In the genomic region with DNA sequence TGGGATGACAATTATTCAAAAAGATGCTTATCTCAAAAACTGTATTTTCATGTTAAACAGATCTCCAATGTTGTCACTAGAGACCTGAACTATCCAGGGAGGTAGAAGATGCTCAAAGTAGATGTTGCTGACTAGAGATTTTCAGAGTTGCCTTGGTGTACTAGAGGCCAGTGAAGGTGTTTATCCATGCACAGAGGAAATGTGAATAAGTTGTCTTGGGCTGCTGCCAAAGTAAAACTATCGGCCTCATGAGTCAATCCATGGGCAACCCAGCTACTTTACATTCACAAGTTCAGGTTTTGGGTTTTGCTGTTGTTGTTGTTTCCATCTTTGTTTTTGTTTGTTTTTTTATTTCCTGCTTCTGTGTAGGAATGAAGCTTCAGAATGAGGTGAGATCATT, we compare ENCODE assay signal across 10 cellular contexts.
DNase-seq lines count a peak whose midpoint lies in the region; ATAC-seq and TF ChIP-seq lines count a peak whose summit lies in the region.
"Had no signal": no experiment of that assay in that cellular context is flagged by ENCODE, and none has a peak within 500 bp of the region (broad histone marks: within the 10 kb centered on the region; RNA-seq: fewer than 3 reads in every experiment).

No MANE protein-coding gene starts in this region.

- TF ChIP-seq CTCF in Caco-2 (IDR thresholded peaks at IDR 0.05; ENCODE audit: insufficient read depth in 1 of 2, low read depth in 1 of 2, low read length in 1 of 2, severe bottlenecking in 1 of 2, unreplicated experiment in 1 of 2) = no peak
- no peak for TF ChIP-seq CTCF in hepatocyte (IDR thresholded peaks at IDR 0.05; ENCODE audit: poor library complexity)

- H3K79me2 ChIP-seq in hepatocyte = no peaks in the 10 kb centered on the region

- intact Hi-C loops in Caco-2 (cut with micrococcal nuclease; ENCODE audit: unreplicated experiment) = loop anchor here (1.0 kb wide), 2 partner anchors 16 to 25 kb away; no protein-coding TSS in a partner anchor
- intact Hi-C loops in CD4-positive, alpha-beta memory T cell (cut with micrococcal nuclease) = no loop called here

- no peaks in the 10 kb centered on the region for H3K27me3 Mint-ChIP-seq in Caco-2 (ENCODE audit: insufficient read depth, unreplicated experiment)
- H3K27me3 Mint-ChIP-seq in activated T-helper 17 cell treated with anti-CD3 and anti-CD28 coated beads, Interleukin-2, amount 50 U/mL, for 72 hours = peaks cover 24% of the 10 kb centered on the region
- peaks cover 7 to 8% of the 10 kb centered on the region in 2 donors for H3K27me3 Mint-ChIP-seq in CD4-positive, alpha-beta memory T cell

- WGBS in hepatocyte (ENCODE audit: low lambda C conversion rate, missing lambda C conversion rate) = 32% methylated on average over 1 of the region's 1 CpG

- peak overlapping the region; percentile 54 for H3K4me2 ChIP-seq in hepatocyte

- peak overlapping the region; percentile 10 for H3K4me3 Mint-ChIP-seq in Caco-2 (ENCODE audit: unreplicated experiment)
- peak overlapping the region; percentile 11 for H3K4me3 Mint-ChIP-seq in activated T-helper 17 cell treated with anti-CD3 and anti-CD28 coated beads, Interleukin-2, amount 50 U/mL, for 72 hours
- no peak overlapping the region for H3K4me3 Mint-ChIP-seq in CD4-positive, alpha-beta memory T cell

- peak overlapping the region; percentile 75 for H3K27ac Mint-ChIP-seq in Caco-2 (ENCODE audit: unreplicated experiment)
- H3K27ac Mint-ChIP-seq in activated T-helper 17 cell treated with anti-CD3 and anti-CD28 coated beads, Interleukin-2, amount 50 U/mL, for 72 hours = peak overlapping the region; percentile 63
- peak overlapping the region in 1 of 7 donors; percentile 8 for H3K27ac Mint-ChIP-seq in CD4-positive, alpha-beta memory T cell

- peak; percentile 46 for ATAC-seq in activated T-helper 17 cell treated with anti-CD3 and anti-CD28 coated beads, Interleukin-2, amount 50 U/mL, for 72 hours (replicated peaks)
- no peak for ATAC-seq in HG02970 (IDR thresholded peaks at IDR 0.05; ENCODE audit: low FRiP score, unreplicated experiment)
- ATAC-seq in GM18520 (IDR thresholded peaks at IDR 0.05; ENCODE audit: unreplicated experiment) = no peak

- H2AFZ ChIP-seq in hepatocyte = no peak overlapping the region

- H3K9me3 Mint-ChIP-seq in Caco-2 (ENCODE audit: unreplicated experiment) = peaks cover 10% of the 10 kb centered on the region
- H3K9me3 Mint-ChIP-seq in activated T-helper 17 cell treated with anti-CD3 and anti-CD28 coated beads, Interleukin-2, amount 50 U/mL, for 72 hours = peaks cover 5% of the 10 kb centered on the region
- H3K9me3 Mint-ChIP-seq in CD4-positive, alpha-beta memory T cell = no peaks in the 10 kb centered on the region

- H3K36me3 Mint-ChIP-seq in Caco-2 (ENCODE audit: insufficient read depth, unreplicated experiment) = peaks cover 14% of the 10 kb centered on the region
- H3K36me3 Mint-ChIP-seq in activated T-helper 17 cell treated with anti-CD3 and anti-CD28 coated beads, Interleukin-2, amount 50 U/mL, for 72 hours (ENCODE audit: low read depth) = no peaks in the 10 kb centered on the region
- no peaks in the 10 kb centered on the region for H3K36me3 Mint-ChIP-seq in CD4-positive, alpha-beta memory T cell

- no peaks in the 10 kb centered on the region for H3K27me3 ChIP-seq in Caco-2 (replicated peaks; ENCODE audit: control insufficient read depth, insufficient read depth, low read length)
- no peaks in the 10 kb centered on the region for H3K27me3 ChIP-seq in hepatocyte
- no peaks in the 10 kb centered on the region for H3K27me3 ChIP-seq in CD4-positive, alpha-beta memory T cell (ENCODE audit: insufficient read depth, low read length)

- H3K9me3 ChIP-seq in Caco-2 (peaks cover 7% of the 10 kb centered on the region), hepatocyte (ENCODE audit: low read depth) (no peaks in the 10 kb centered on the region)
- H3K9me3 ChIP-seq in CD4-positive, alpha-beta memory T cell (ENCODE audit: control insufficient read depth in 1 of 2, low read length in 2 of 2) = no peaks in the 10 kb centered on the region

- H3K4me3 ChIP-seq in Caco-2 (ENCODE audit: low read depth, low read length) (no peak overlapping the region), hepatocyte (no peak overlapping the region)
- no peak overlapping the region for H3K4me3 ChIP-seq in CD4-positive, alpha-beta memory T cell (ENCODE audit: low read length in 2 of 2)

- H4K20me1 ChIP-seq in hepatocyte (ENCODE audit: insufficient read depth, poor library complexity, severe bottlenecking) = no peaks in the 10 kb centered on the region

- DNase-seq in Caco-2 (no peak), HPDE6-E6E7 (ENCODE audit: extremely low spot score) (peak; percentile 63), hepatocyte (ENCODE audit: low spot score) (no peak), superior temporal gyrus (ENCODE audit: extremely low spot score) (no peak)
- DNase-seq in CD4-positive, alpha-beta memory T cell = no peak
- DNase-seq: NCI-H2107, SW 1271 had no signal

- H3K27ac ChIP-seq in hepatocyte = peak overlapping the region; percentile 99
- no peak overlapping the region for H3K27ac ChIP-seq in CD4-positive, alpha-beta memory T cell (ENCODE audit: low read depth, low read length)

- CTCF ChIA-PET in Caco-2 (lab: Charles Lee) = interaction anchor here (1.1 kb wide), 1 partner anchor 58 kb away, joined by 3 read pairs; no protein-coding TSS in a partner anchor
- CTCF ChIA-PET in CD4-positive, alpha-beta memory T cell (lab: Charles Lee; ENCODE audit: partially characterized antibody) = interaction anchor here (0.7 kb wide), 1 partner anchor 61 kb away, joined by 3 read pairs; no protein-coding TSS in a partner anchor

- H3K9me2 ChIP-seq in hepatocyte (replicated peaks; ENCODE audit: insufficient read depth) = no peaks in the 10 kb centered on the region

- TSS peak; percentile 95 for BruUV-seq in Caco-2 (replicated peaks; lab: Mats Ljungman, UMichigan)

- peaks cover 36% of the 10 kb centered on the region for H3K4me1 Mint-ChIP-seq in Caco-2 (ENCODE audit: low read depth, unreplicated experiment)
- H3K4me1 Mint-ChIP-seq in activated T-helper 17 cell treated with anti-CD3 and anti-CD28 coated beads, Interleukin-2, amount 50 U/mL, for 72 hours = peaks cover 6% of the 10 kb centered on the region
- no peaks in the 10 kb centered on the region for H3K4me1 Mint-ChIP-seq in CD4-positive, alpha-beta memory T cell

- peaks cover 54% of the 10 kb centered on the region for H3K4me1 ChIP-seq in Caco-2
- H3K4me1 ChIP-seq in hepatocyte (ENCODE audit: insufficient read depth) = peaks cover 33% of the 10 kb centered on the region
- H3K4me1 ChIP-seq in CD4-positive, alpha-beta memory T cell (ENCODE audit: insufficient read depth, low read length) = no peaks in the 10 kb centered on the region

- POLR2A ChIA-PET in Caco-2 (lab: Charles Lee) = no interaction called here
- POLR2A ChIA-PET in CD4-positive, alpha-beta memory T cell (lab: Charles Lee; ENCODE audit: partially characterized antibody) = no interaction called here

- no peaks in the 10 kb centered on the region for H3K36me3 ChIP-seq in Caco-2 (ENCODE audit: control insufficient read depth, insufficient read depth, low read length)
- no peaks in the 10 kb centered on the region for H3K36me3 ChIP-seq in hepatocyte (replicated peaks; ENCODE audit: insufficient read depth, low read depth)
- no peaks in the 10 kb centered on the region for H3K36me3 ChIP-seq in CD4-positive, alpha-beta memory T cell (ENCODE audit: insufficient read depth, low read length)

Comparison
In these comparisons a context has a peak if more than half of its experiments do, and no peak if none do; other contexts are left out.
1. H3K4me3 Mint-ChIP-seq: peak in Caco-2 (single experiment) and activated T-helper 17 cell treated with anti-CD3 and anti-CD28 coated beads, Interleukin-2, amount 50 U/mL, for 72 hours (single experiment); none in CD4-positive, alpha-beta memory T cell (0 of 8).